In genomic region chr19:23957660-23958281, GRCh38 we compare ENCODE assay signal across 12 cellular contexts. TPM values are rescaled to one million over a fixed set of nuclear protein-coding genes. Genes with fewer than 3 reads are reported as not detected.
DNase-seq lines count a peak whose midpoint lies in the region; ATAC-seq and TF ChIP-seq lines count a peak whose summit lies in the region.
"Had no signal": no experiment of that assay in that cellular context is flagged by ENCODE, and none has a peak within 500 bp of the region (broad histone marks: within the 10 kb centered on the region; RNA-seq: fewer than 3 reads in every experiment).

No MANE protein-coding gene starts in this region.

- H3K27me3 Mint-ChIP-seq in activated CD8-positive, alpha-beta T cell treated with anti-CD3 and anti-CD28 coated beads for 36 hours = no peaks in the 10 kb centered on the region

- no peaks in the 10 kb centered on the region for H4K20me1 ChIP-seq in fibroblast of lung (ENCODE audit: control insufficient read depth, extremely low read depth, insufficient read depth, low read length)

- no peak overlapping the region for H3K27ac ChIP-seq in fibroblast of lung (ENCODE audit: insufficient read depth, low read length)

- H3K36me3 Mint-ChIP-seq in activated CD8-positive, alpha-beta T cell treated with anti-CD3 and anti-CD28 coated beads for 36 hours (ENCODE audit: low read depth) = no peaks in the 10 kb centered on the region

- H2AFZ ChIP-seq in fibroblast of lung (ENCODE audit: low read length) = no peak overlapping the region

- H3K36me3 ChIP-seq in fibroblast of lung (ENCODE audit: control insufficient read depth, insufficient read depth, low read length) = no peaks in the 10 kb centered on the region

- H3K27me3 ChIP-seq in fibroblast of lung (ENCODE audit: control insufficient read depth, insufficient read depth, low read length) = no peaks in the 10 kb centered on the region

- POLR2A ChIA-PET in activated CD8-positive, alpha-beta T cell treated with anti-CD3 and anti-CD28 coated beads for 36 hours (lab: Charles Lee) = no interaction called here

- no peak overlapping the region for H3K4me2 ChIP-seq in fibroblast of lung (ENCODE audit: extremely low read depth, insufficient read depth, low read length)

- no peaks in the 10 kb centered on the region for H3K9me3 ChIP-seq in fibroblast of lung (ENCODE audit: control insufficient read depth, insufficient read depth, low read depth, low read length)

- no peak overlapping the region for H3K27ac Mint-ChIP-seq in activated CD8-positive, alpha-beta T cell treated with anti-CD3 and anti-CD28 coated beads for 36 hours
- H3K27ac Mint-ChIP-seq: activated T-cell treated with anti-CD3 and anti-CD28 coated beads, Interleukin-2, amount 50 U/mL, for 72 hours; nephron had no signal

- H3K9me3 Mint-ChIP-seq in activated CD8-positive, alpha-beta T cell treated with anti-CD3 and anti-CD28 coated beads for 36 hours = peaks cover 3% of the 10 kb centered on the region

- no peaks in the 10 kb centered on the region for H3K4me1 Mint-ChIP-seq in activated CD8-positive, alpha-beta T cell treated with anti-CD3 and anti-CD28 coated beads for 36 hours (ENCODE audit: low read depth)
- H3K4me1 Mint-ChIP-seq: nephron had no signal

- H3K79me2 ChIP-seq in fibroblast of lung (ENCODE audit: control insufficient read depth, insufficient read depth, low read length) = no peaks in the 10 kb centered on the region

- CTCF ChIA-PET in activated CD8-positive, alpha-beta T cell treated with anti-CD3 and anti-CD28 coated beads for 36 hours (lab: Charles Lee) = no interaction called here

- no peak for TF ChIP-seq CTCF in fibroblast of lung (conservative IDR thresholded peaks at IDR 0.05 in 1 of 2, IDR thresholded peaks at IDR 0.05 in 1 of 2; ENCODE audit: low read depth in 1 of 2, low read length in 2 of 2)
- no peak for TF ChIP-seq CTCF in activated CD8-positive, alpha-beta T cell treated with anti-CD3 and anti-CD28 coated beads for 36 hours (IDR thresholded peaks at IDR 0.05)

- no peaks in the 10 kb centered on the region for H3K4me1 ChIP-seq in fibroblast of lung (ENCODE audit: control insufficient read depth, extremely low read depth, insufficient read depth, low read length)

- H3K4me3 ChIP-seq in fibroblast of lung (replicated peaks in 1 of 4; ENCODE audit: control extremely low read depth in 1 of 4, insufficient read depth in 1 of 4, low read depth in 3 of 4, low read length in 4 of 4) = peak overlapping the region in 1 of 4 experiments; percentile 21

- DNase-seq in NCI-H82 (lab: John Stamatoyannopoulos, UW) (peak; percentile 12), NCI-H82 treated with DMSO at 0.1 percent for 48 hours (lab: John Stamatoyannopoulos, UW; ENCODE audit: unreplicated experiment) (no peak), RPMI7951 (ENCODE audit: low read depth) (peak; percentile 91), fibroblast of lung (ENCODE audit: low read depth in 2 of 2) (peak; percentile 46 to 85), stromal cell of bone marrow (ENCODE audit: low read depth) (peak; percentile 45)
- DNase-seq in activated CD8-positive, alpha-beta T cell treated with anti-CD3 and anti-CD28 coated beads for 36 hours = no peak
- no peak for DNase-seq in activated CD4-positive, alpha-beta T cell treated with anti-CD3 and anti-CD28 coated beads, Interleukin-2, amount 50 U/mL, for 4 hours
- DNase-seq in activated effector memory CD4-positive, alpha-beta T cell treated with Interleukin-2 at 50 U/mL for 16 hours = no peak
- DNase-seq: activated T-cell treated with anti-CD3 and anti-CD28 coated beads, Interleukin-2, amount 50 U/mL, for 72 hours; NCI-H524 treated with DMSO at 0.1 percent for 48 hours; stimulated activated CD4-positive, alpha-beta T cell treated with anti-CD3 and anti-CD28 coated beads, Interleukin-4, amount 100 ng/mL, for 4 hours had no signal

- intact Hi-C loops in activated CD8-positive, alpha-beta T cell treated with anti-CD3 and anti-CD28 coated beads for 36 hours (cut with micrococcal nuclease) = no loop called here

- no peak overlapping the region for H3K4me3 Mint-ChIP-seq in activated CD8-positive, alpha-beta T cell treated with anti-CD3 and anti-CD28 coated beads for 36 hours
- H3K4me3 Mint-ChIP-seq: activated T-cell treated with anti-CD3 and anti-CD28 coated beads, Interleukin-2, amount 50 U/mL, for 72 hours; nephron had no signal

- ATAC-seq in activated CD8-positive, alpha-beta T cell treated with anti-CD3 and anti-CD28 coated beads for 36 hours = no peak
- ATAC-seq: activated T-cell treated with anti-CD3 and anti-CD28 coated beads, Interleukin-2, amount 50 U/mL, for 72 hours had no signal

- H3K9ac ChIP-seq in fibroblast of lung (ENCODE audit: insufficient read depth, low read length) = no peak overlapping the region

RNA-seq across cellular contexts. Expression of gene ZNF726, which starts 43.1 kb away (rescaled TPM):
- 4.9 and 8.3 TPM in 2 replicates for total RNA-seq in RPMI7951 (2014; rRNA removed; shearing (Covaris generic))
- 0.51 and 3.5 TPM in 2 replicates for total RNA-seq in fibroblast of lung
- 1.2 and 2.8 TPM in 2 replicates for polyA plus RNA-seq in fibroblast of lung
- polyA plus RNA-seq in fibroblast of lung (2012) = 0.70 and 1.8 TPM in 2 replicates
- polyA minus RNA-seq in fibroblast of lung (ENCODE audit: low replicate concordance) = 5.1 TPM in 1 of 2 replicates, not detected in the other
- 10 to 100 TPM; 19.1 to 20.7 TPM for total RNA-seq in activated CD8-positive, alpha-beta T cell treated with anti-CD3 and anti-CD28 coated beads for 36 hours

Comparison
In these comparisons a context has a peak if more than half of its experiments do, and no peak if none do; other contexts are left out.
1. DNase-seq: peak in NCI-H82 (single experiment), RPMI7951 (single experiment), fibroblast of lung (2 of 2) and stromal cell of bone marrow (single experiment); none in NCI-H82 treated with DMSO at 0.1 percent for 48 hours (single experiment), activated CD8-positive, alpha-beta T cell treated with anti-CD3 and anti-CD28 coated beads for 36 hours (single experiment), activated CD4-positive, alpha-beta T cell treated with anti-CD3 and anti-CD28 coated beads, Interleukin-2, amount 50 U/mL, for 4 hours (0 of 2) and activated effector memory CD4-positive, alpha-beta T cell treated with Interleukin-2 at 50 U/mL for 16 hours (single experiment).